Comparison of ENCODE assay signal across 11 cellular contexts in genomic region chr20:25038103-25038410, GRCh38. TPM values are rescaled to one million over a fixed set of nuclear protein-coding genes. Genes with fewer than 3 reads are reported as not detected.
DNase-seq lines count a peak whose midpoint lies in the region; ATAC-seq, FAIRE-seq and TF ChIP-seq lines count a peak whose summit lies in the region.
"Had no signal": no experiment of that assay in that cellular context is flagged by ENCODE, and none has a peak within 500 bp of the region (broad histone marks: within the 10 kb centered on the region; RNA-seq: fewer than 3 reads in every experiment).

No MANE protein-coding gene starts in this region.

- ATAC-seq in GM12878: no peak
- no peak for ATAC-seq in lower lobe of right lung

- H3K4me2 ChIP-seq in GM12878 (ENCODE audit: control insufficient read depth, insufficient read depth): peak overlapping the region; percentile 50

- in situ Hi-C loops in GM12878 (cut with MboI): no loop called here

- H3K27me3 ChIP-seq in GM12878 (replicated peaks in 1 of 2; ENCODE audit: control insufficient read depth in 2 of 2, insufficient read depth in 2 of 2, low read length in 1 of 2) (no peaks in the 10 kb centered on the region), lower lobe of right lung (ENCODE audit: low read depth) (no peaks in the 10 kb centered on the region)

- H3K4me1 ChIP-seq in GM12878 (ENCODE audit: control insufficient read depth, insufficient read depth, low read length) (peaks cover 36% of the 10 kb centered on the region), lower lobe of right lung (peaks cover 93% of the 10 kb centered on the region)

- no peak for TF ChIP-seq CTCF in GM12878 (IDR thresholded peaks at IDR 0.05 in 2 of 3, conservative IDR thresholded peaks at IDR 0.05 in 1 of 3; ENCODE audit: control insufficient read depth in 2 of 3, extremely low read depth in 1 of 3, insufficient read depth in 1 of 3, low read depth in 3 of 3, low read length in 3 of 3)
- TF ChIP-seq CTCF in lower lobe of right lung (IDR thresholded peaks at IDR 0.05): no peak

- no peaks in the 10 kb centered on the region for H3K27me3 Mint-ChIP-seq in activated CD4-positive, alpha-beta T cell treated with anti-CD3 and anti-CD28 coated beads, Interleukin-2, amount 10 ng/mL, durations not matched to agents 24 days and 14 days

- TF ChIP-seq RAD21 in GM12878 (IDR thresholded peaks at IDR 0.05; ENCODE audit: insufficient read depth, low read depth, low read length): no peak

- SMC1A ChIA-PET in GM12878 (lab: Charles Lee; ENCODE audit: uncharacterized antibody, unreplicated experiment): interaction anchor here (1.1 kb wide), 1 partner anchor 26 kb away, joined by 3 read pairs; no protein-coding TSS in a partner anchor

- intact Hi-C loops in GM12878 (cut with micrococcal nuclease; ENCODE audit: unreplicated experiment) (no loop called here), lower lobe of right lung (cut with DNase I) (no loop called here)
- intact Hi-C loops in activated CD4-positive, alpha-beta T cell treated with anti-CD3 and anti-CD28 coated beads, Interleukin-2, amount 10 ng/mL, durations not matched to agents 24 days and 14 days (cut with micrococcal nuclease): no loop called here

- no peak overlapping the region for H3K27ac ChIP-seq in GM12878 (ENCODE audit: control insufficient read depth, insufficient read depth)
- H3K27ac ChIP-seq in lower lobe of right lung: peak overlapping the region; percentile 73
- peak overlapping the region; percentile 80 for H3K27ac ChIP-seq in substantia nigra (ENCODE audit: low read depth, low read length, poor library complexity, severe bottlenecking)

- no peaks in the 10 kb centered on the region; a peak in 1 of 4 replicates for H3K36me3 ChIP-seq in GM12878 (ENCODE audit: control insufficient read depth in 2 of 2, insufficient read depth in 2 of 2, low read length in 1 of 2)
- no peaks in the 10 kb centered on the region for H3K36me3 ChIP-seq in lower lobe of right lung

- no peak overlapping the region for H2AFZ ChIP-seq in GM12878 (ENCODE audit: control insufficient read depth, low read depth, low read length)

- no peak for TF ChIP-seq POLR2A in GM12878 (IDR thresholded peaks at IDR 0.05; ENCODE audit: low read depth, low read length)

- BruUV-seq in GM12878 (replicated peaks; lab: Mats Ljungman, UMichigan): no TSS peak

- H3K36me3 Mint-ChIP-seq in activated CD4-positive, alpha-beta T cell treated with anti-CD3 and anti-CD28 coated beads, Interleukin-2, amount 10 ng/mL, durations not matched to agents 24 days and 14 days (ENCODE audit: low read depth): peaks cover 4% of the 10 kb centered on the region

- CTCF ChIA-PET in GM12878 (lab: Yijun Ruan, JAX): interaction anchor here (0.5 to 0.9 kb wide), 3 partner anchors 27 to 699 kb away, joined by 3 read pairs; no protein-coding TSS in a partner anchor

- H3K27ac Mint-ChIP-seq in activated CD4-positive, alpha-beta T cell treated with anti-CD3 and anti-CD28 coated beads, Interleukin-2, amount 10 ng/mL, durations not matched to agents 24 days and 14 days: no peak overlapping the region

- H3K4me3 Mint-ChIP-seq in activated CD4-positive, alpha-beta T cell treated with anti-CD3 and anti-CD28 coated beads, Interleukin-2, amount 10 ng/mL, durations not matched to agents 24 days and 14 days: no peak overlapping the region

- no peak overlapping the region for H3K4me3 ChIP-seq in GM12878
- H3K4me3 ChIP-seq in lower lobe of right lung: no peak overlapping the region

- no peak for TF ChIP-seq EP300 in GM12878 (IDR thresholded peaks at IDR 0.05; ENCODE audit: borderline replicate concordance in 1 of 2, control insufficient read depth in 1 of 2, low read depth in 2 of 2, low read length in 2 of 2)

- H3K9me3 Mint-ChIP-seq in activated CD4-positive, alpha-beta T cell treated with anti-CD3 and anti-CD28 coated beads, Interleukin-2, amount 10 ng/mL, durations not matched to agents 24 days and 14 days: no peaks in the 10 kb centered on the region

- no peaks in the 10 kb centered on the region for H4K20me1 ChIP-seq in GM12878 (ENCODE audit: control insufficient read depth, insufficient read depth)

- H3K9me3 ChIP-seq in GM12878 (replicated peaks; ENCODE audit: control insufficient read depth, insufficient read depth, low read length): no peaks in the 10 kb centered on the region
- no peaks in the 10 kb centered on the region for H3K9me3 ChIP-seq in lower lobe of right lung

- H3K9ac ChIP-seq in GM12878 (ENCODE audit: control insufficient read depth, insufficient read depth, low read length): no peak overlapping the region

- peaks cover 34% of the 10 kb centered on the region for H3K4me1 Mint-ChIP-seq in activated CD4-positive, alpha-beta T cell treated with anti-CD3 and anti-CD28 coated beads, Interleukin-2, amount 10 ng/mL, durations not matched to agents 24 days and 14 days

- POLR2A ChIA-PET in GM12878 (lab: Charles Lee): no interaction called here

- RAD21 ChIA-PET in GM12878 (lab: Charles Lee; ENCODE audit: unreplicated experiment): interaction anchor here (1.0 kb wide), 1 partner anchor 20 kb away, joined by 3 read pairs; the partner anchor contains the start of gene ACSS1

- DNase-seq in M059J (ENCODE audit: low read depth) (peak; percentile 40), GM12878 (ENCODE audit: low read depth, low spot score) (no peak), lower lobe of right lung (no peak), substantia nigra (lab: John Stamatoyannopoulos, UW) (no peak), DMS53 (lab: John Stamatoyannopoulos, UW) (no peak), hepatic stellate cell (ENCODE audit: low spot score) (no peak)
- no peak for DNase-seq in activated CD4-positive, alpha-beta T cell treated with anti-CD3 and anti-CD28 coated beads, Interleukin-2, amount 10 ng/mL, durations not matched to agents 24 days and 14 days
- DNase-seq: KBM-7, RPMI8226 had no signal

- peaks cover 2% of the 10 kb centered on the region for H3K79me2 ChIP-seq in GM12878 (ENCODE audit: control insufficient read depth, insufficient read depth, low read length)

- no peak for FAIRE-seq in GM12878 (lab: Jason Lieb, UNC)
- FAIRE-seq: endothelial cell of umbilical vein had no signal

- 39% methylated on average over 3 of the region's 3 CpGs for WGBS in GM12878 (ENCODE audit: insufficient coverage, insufficient replicate concordance, low lambda C conversion rate, missing lambda C conversion rate)

RNA-seq across cellular contexts. Expression of gene ACSS1, which starts 19.9 kb away (rescaled TPM):
- 0.17 and 0.32 TPM in 2 replicates for total RNA-seq in M059J (2014; rRNA removed; shearing (Covaris generic))
- total RNA-seq in GM12878 (2013; cell fraction: nucleolus; rRNA removed): 29.0 and 30.9 TPM in 2 replicates
- total RNA-seq in GM12878 (2014; rRNA removed) (30.5 and 35.2 TPM in 2 replicates), GM12878 (2014; rRNA removed; fragmentation: Illumina TruSeq; extraction: Trizol) (13.1 and 13.6 TPM in 2 replicates), GM12878 (2021) (44.4 and 44.9 TPM in 2 replicates), lower lobe of right lung (41.8 TPM)
- 12.9 TPM for polyA plus RNA-seq in GM12878 (2011; ENCODE audit: low read depth)
- polyA plus RNA-seq in GM12878 (2011; rRNA removed) (22.2 and 31.1 TPM in 2 replicates), GM12878 (2014; fragmentation: Illumina TruSeq; extraction: Trizol) (25.0 and 31.1 TPM in 2 replicates), GM12878 (2014; fragmentation: Nextera tagmentation; extraction: Ambion mirVana) (1 to 10 TPM; 1.3 to 6.7 TPM), GM12878 (2014; rRNA removed) (33.0 and 36.4 TPM in 2 replicates), GM12878 (2016; fragmentation: Nextera tagmentation; extraction: Ambion mirVana) (10 to 100 TPM; 27.4 to 36.6 TPM)
- 42.2 and 43.5 TPM in 2 replicates for polyA plus RNA-seq in GM12878 (2011; cell fraction: cytosol; rRNA removed)
- 71.2 and 72.8 TPM in 2 replicates for polyA plus RNA-seq in GM12878 (2011; cell fraction: nucleus; rRNA removed)
- 23.9 and 24.9 TPM in 2 replicates for polyA plus RNA-seq in GM12878 (2012)
- 38.5 and 48.2 TPM in 2 replicates for polyA minus RNA-seq in GM12878 (2011; rRNA and poly(A)+ RNA removed)
- polyA minus RNA-seq in GM12878 (2011; cell fraction: cytosol; rRNA and poly(A)+ RNA removed): 13.5 and 15.2 TPM in 2 replicates
- 16.3 and 23.6 TPM in 2 replicates for polyA minus RNA-seq in GM12878 (2011; cell fraction: nucleus; rRNA and poly(A)+ RNA removed)
- total RNA-seq in activated CD4-positive, alpha-beta T cell treated with anti-CD3 and anti-CD28 coated beads, Interleukin-2, amount 10 ng/mL, durations not matched to agents 24 days and 14 days: 13.0 and 13.5 TPM in 2 replicates

RNA-seq across cellular contexts. Expression of gene VSX1, which starts 43.9 kb away (rescaled TPM):
- 0.32 TPM in 1 of 2 replicates, not detected in the other for total RNA-seq in M059J (2014; rRNA removed; shearing (Covaris generic))
- not detected in 2 replicates for total RNA-seq in GM12878 (2013; cell fraction: nucleolus; rRNA removed)
- total RNA-seq in GM12878 (2014; rRNA removed): not detected in 2 replicates
- total RNA-seq in GM12878 (2014; rRNA removed; fragmentation: Illumina TruSeq; extraction: Trizol): not detected in 2 replicates
- not detected in 2 replicates for total RNA-seq in GM12878 (2021)
- polyA plus RNA-seq in GM12878 (2011; ENCODE audit: low read depth): not detected
- polyA plus RNA-seq in GM12878 (2011; rRNA removed): 0.03 and 0.05 TPM in 2 replicates
- polyA plus RNA-seq in GM12878 (2011; cell fraction: cytosol; rRNA removed): 0.03 TPM in 1 of 2 replicates, not detected in the other
- polyA plus RNA-seq in GM12878 (2011; cell fraction: nucleus; rRNA removed): 0.12 TPM in 1 of 2 replicates, not detected in the other
- not detected in 2 replicates for polyA plus RNA-seq in GM12878 (2012)
- not detected in 2 replicates for polyA plus RNA-seq in GM12878 (2014; fragmentation: Illumina TruSeq; extraction: Trizol)
- polyA plus RNA-seq in GM12878 (2014; fragmentation: Nextera tagmentation; extraction: Ambion mirVana): not detected
- not detected in 2 replicates for polyA plus RNA-seq in GM12878 (2014; rRNA removed)
- not detected for polyA plus RNA-seq in GM12878 (2016; fragmentation: Nextera tagmentation; extraction: Ambion mirVana)
- polyA minus RNA-seq in GM12878 (2011; rRNA and poly(A)+ RNA removed): not detected in 2 replicates
- not detected in 2 replicates for polyA minus RNA-seq in GM12878 (2011; cell fraction: cytosol; rRNA and poly(A)+ RNA removed)
- not detected in 2 replicates for polyA minus RNA-seq in GM12878 (2011; cell fraction: nucleus; rRNA and poly(A)+ RNA removed)
- not detected for total RNA-seq in lower lobe of right lung
- not detected in 2 replicates for total RNA-seq in activated CD4-positive, alpha-beta T cell treated with anti-CD3 and anti-CD28 coated beads, Interleukin-2, amount 10 ng/mL, durations not matched to agents 24 days and 14 days
- total RNA-seq: endothelial cell of umbilical vein, H4 had no signal
- polyA plus RNA-seq: endothelial cell of umbilical vein had no signal

RNA-seq across cellular contexts. Expression of gene APMAP, which starts 45.5 kb away (rescaled TPM):
- total RNA-seq in M059J (2014; rRNA removed; shearing (Covaris generic)): 129 and 214 TPM in 2 replicates
- total RNA-seq in GM12878 (2013; cell fraction: nucleolus; rRNA removed): 23.9 and 29.1 TPM in 2 replicates
- total RNA-seq in GM12878 (2014; rRNA removed): 32.5 and 34.7 TPM in 2 replicates
- total RNA-seq in GM12878 (2014; rRNA removed; fragmentation: Illumina TruSeq; extraction: Trizol): 29.3 and 31.2 TPM in 2 replicates
- total RNA-seq in GM12878 (2021): 31.7 and 32.9 TPM in 2 replicates
- polyA plus RNA-seq in GM12878 (2011; ENCODE audit: low read depth): 13.2 TPM
- polyA plus RNA-seq in GM12878 (2011; rRNA removed): 33.6 and 34.9 TPM in 2 replicates
- 31.5 and 35.7 TPM in 2 replicates for polyA plus RNA-seq in GM12878 (2011; cell fraction: cytosol; rRNA removed)
- 29.7 and 34.5 TPM in 2 replicates for polyA plus RNA-seq in GM12878 (2011; cell fraction: nucleus; rRNA removed)
- polyA plus RNA-seq in GM12878 (2012): 20.4 and 24.0 TPM in 2 replicates
- 28.0 and 30.5 TPM in 2 replicates for polyA plus RNA-seq in GM12878 (2014; fragmentation: Illumina TruSeq; extraction: Trizol)
- polyA plus RNA-seq in GM12878 (2014; fragmentation: Nextera tagmentation; extraction: Ambion mirVana): 10 to 100 TPM; 12.1 to 22.3 TPM
- 38.4 and 38.7 TPM in 2 replicates for polyA plus RNA-seq in GM12878 (2014; rRNA removed)
- 10 to 100 TPM; 56.6 to 60.2 TPM for polyA plus RNA-seq in GM12878 (2016; fragmentation: Nextera tagmentation; extraction: Ambion mirVana)
- 13.4 and 15.9 TPM in 2 replicates for polyA minus RNA-seq in GM12878 (2011; rRNA and poly(A)+ RNA removed)
- 6.8 and 7.4 TPM in 2 replicates for polyA minus RNA-seq in GM12878 (2011; cell fraction: cytosol; rRNA and poly(A)+ RNA removed)
- 7.0 and 8.7 TPM in 2 replicates for polyA minus RNA-seq in GM12878 (2011; cell fraction: nucleus; rRNA and poly(A)+ RNA removed)
- 82.9 TPM for total RNA-seq in lower lobe of right lung
- 56.4 and 56.8 TPM in 2 replicates for total RNA-seq in activated CD4-positive, alpha-beta T cell treated with anti-CD3 and anti-CD28 coated beads, Interleukin-2, amount 10 ng/mL, durations not matched to agents 24 days and 14 days

Comparison
In these comparisons a context has a peak if more than half of its experiments do, and no peak if none do; other contexts are left out.
1. RNA of gene ACSS1, which starts 19.9 kb away (total RNA-seq): 41.8 TPM in lower lobe of right lung (single experiment), 13.1 to 44.9 TPM in GM12878 and 13.0 to 13.5 TPM in activated CD4-positive, alpha-beta T cell treated with anti-CD3 and anti-CD28 coated beads, Interleukin-2, amount 10 ng/mL, durations not matched to agents 24 days and 14 days; 0.17 to 0.32 TPM in M059J; every median in the first group is over 10 times any median in the second.